Comparison of ENCODE assay signal across 1 cellular context in the genomic region with DNA sequence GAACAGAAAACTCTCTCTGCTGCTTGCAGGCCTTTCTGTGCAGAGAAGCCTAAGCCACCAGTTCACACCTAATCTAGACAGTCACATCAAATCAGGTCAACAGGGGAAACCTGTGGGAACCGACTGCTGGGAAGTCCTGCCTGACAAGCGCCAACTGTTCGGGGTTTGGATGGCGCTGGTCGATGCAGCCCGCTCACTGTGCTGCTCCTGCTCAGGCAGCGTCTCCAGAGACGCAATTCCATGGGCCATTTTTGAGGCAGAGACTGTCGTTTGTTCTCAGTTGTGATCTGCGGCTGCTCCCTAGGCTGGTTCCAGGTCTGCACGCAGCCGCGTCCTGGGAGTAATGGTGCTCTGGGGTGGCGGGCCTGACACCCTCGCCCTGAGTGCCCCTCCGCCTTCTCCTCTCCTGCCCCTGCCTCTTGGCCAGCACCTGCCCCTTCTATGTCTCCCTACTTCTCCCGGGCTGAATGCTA.
TF ChIP-seq lines count a peak whose summit lies in the region.

No MANE protein-coding gene starts in this region.

TF ChIP-seq in HepG2, 621 proteins besides CTCF, POLR2A, EP300 and RAD21 (continued from another document and continues in another):
- TF ChIP-seq, protein P1, sequence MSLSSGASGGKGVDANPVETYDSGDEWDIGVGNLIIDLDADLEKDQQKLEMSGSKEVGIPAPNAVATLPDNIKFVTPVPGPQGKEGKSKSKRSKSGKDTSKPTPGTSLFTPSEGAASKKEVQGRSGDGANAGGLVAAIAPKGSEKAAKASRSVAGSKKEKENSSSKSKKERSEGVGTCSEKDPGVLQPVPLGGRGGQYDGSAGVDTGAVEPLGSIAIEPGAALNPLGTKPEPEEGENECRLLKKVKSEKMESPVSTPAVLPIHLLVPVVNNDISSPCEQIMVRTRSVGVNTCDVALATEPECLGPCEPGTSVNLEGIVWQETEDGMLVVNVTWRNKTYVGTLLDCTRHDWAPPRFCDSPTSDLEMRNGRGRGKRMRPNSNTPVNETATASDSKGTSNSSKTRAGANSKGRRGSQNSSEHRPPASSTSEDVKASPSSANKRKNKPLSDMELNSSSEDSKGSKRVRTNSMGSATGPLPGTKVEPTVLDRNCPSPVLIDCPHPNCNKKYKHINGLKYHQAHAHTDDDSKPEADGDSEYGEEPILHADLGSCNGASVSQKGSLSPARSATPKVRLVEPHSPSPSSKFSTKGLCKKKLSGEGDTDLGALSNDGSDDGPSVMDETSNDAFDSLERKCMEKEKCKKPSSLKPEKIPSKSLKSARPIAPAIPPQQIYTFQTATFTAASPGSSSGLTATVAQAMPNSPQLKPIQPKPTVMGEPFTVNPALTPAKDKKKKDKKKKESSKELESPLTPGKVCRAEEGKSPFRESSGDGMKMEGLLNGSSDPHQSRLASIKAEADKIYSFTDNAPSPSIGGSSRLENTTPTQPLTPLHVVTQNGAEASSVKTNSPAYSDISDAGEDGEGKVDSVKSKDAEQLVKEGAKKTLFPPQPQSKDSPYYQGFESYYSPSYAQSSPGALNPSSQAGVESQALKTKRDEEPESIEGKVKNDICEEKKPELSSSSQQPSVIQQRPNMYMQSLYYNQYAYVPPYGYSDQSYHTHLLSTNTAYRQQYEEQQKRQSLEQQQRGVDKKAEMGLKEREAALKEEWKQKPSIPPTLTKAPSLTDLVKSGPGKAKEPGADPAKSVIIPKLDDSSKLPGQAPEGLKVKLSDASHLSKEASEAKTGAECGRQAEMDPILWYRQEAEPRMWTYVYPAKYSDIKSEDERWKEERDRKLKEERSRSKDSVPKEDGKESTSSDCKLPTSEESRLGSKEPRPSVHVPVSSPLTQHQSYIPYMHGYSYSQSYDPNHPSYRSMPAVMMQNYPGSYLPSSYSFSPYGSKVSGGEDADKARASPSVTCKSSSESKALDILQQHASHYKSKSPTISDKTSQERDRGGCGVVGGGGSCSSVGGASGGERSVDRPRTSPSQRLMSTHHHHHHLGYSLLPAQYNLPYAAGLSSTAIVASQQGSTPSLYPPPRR (CRISPR knock-in tag; IDR thresholded peaks at IDR 0.05; ENCODE audit: borderline replicate concordance) = no peak; the same call in 1 of the 2 replicates
- TF ChIP-seq, protein P2, sequence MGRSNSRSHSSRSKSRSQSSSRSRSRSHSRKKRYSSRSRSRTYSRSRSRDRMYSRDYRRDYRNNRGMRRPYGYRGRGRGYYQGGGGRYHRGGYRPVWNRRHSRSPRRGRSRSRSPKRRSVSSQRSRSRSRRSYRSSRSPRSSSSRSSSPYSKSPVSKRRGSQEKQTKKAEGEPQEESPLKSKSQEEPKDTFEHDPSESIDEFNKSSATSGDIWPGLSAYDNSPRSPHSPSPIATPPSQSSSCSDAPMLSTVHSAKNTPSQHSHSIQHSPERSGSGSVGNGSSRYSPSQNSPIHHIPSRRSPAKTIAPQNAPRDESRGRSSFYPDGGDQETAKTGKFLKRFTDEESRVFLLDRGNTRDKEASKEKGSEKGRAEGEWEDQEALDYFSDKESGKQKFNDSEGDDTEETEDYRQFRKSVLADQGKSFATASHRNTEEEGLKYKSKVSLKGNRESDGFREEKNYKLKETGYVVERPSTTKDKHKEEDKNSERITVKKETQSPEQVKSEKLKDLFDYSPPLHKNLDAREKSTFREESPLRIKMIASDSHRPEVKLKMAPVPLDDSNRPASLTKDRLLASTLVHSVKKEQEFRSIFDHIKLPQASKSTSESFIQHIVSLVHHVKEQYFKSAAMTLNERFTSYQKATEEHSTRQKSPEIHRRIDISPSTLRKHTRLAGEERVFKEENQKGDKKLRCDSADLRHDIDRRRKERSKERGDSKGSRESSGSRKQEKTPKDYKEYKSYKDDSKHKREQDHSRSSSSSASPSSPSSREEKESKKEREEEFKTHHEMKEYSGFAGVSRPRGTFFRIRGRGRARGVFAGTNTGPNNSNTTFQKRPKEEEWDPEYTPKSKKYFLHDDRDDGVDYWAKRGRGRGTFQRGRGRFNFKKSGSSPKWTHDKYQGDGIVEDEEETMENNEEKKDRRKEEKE (IDR thresholded peaks at IDR 0.05) = no peak
- TF ChIP-seq SCMH1 (CRISPR knock-in tag; IDR thresholded peaks at IDR 0.05; ENCODE audit: borderline replicate concordance) (no peak), FOXC1 (CRISPR knock-in tag; IDR thresholded peaks at IDR 0.05; ENCODE audit: borderline replicate concordance) (no peak; the same call in 1 of the 2 replicates), KLF13 (CRISPR knock-in tag; IDR thresholded peaks at IDR 0.05) (no peak), PITX1 (CRISPR knock-in tag; IDR thresholded peaks at IDR 0.05) (no peak), ZNF383 (CRISPR knock-in tag; IDR thresholded peaks at IDR 0.05; ENCODE audit: borderline replicate concordance) (no peak), IRF2 (CRISPR knock-in tag; IDR thresholded peaks at IDR 0.05) (no peak), KDM4B (CRISPR knock-in tag; IDR thresholded peaks at IDR 0.05) (0 out of 2 replicates have a peak, but pooled peaks have one; percentile 38), JUND (CRISPR knock-in tag; IDR thresholded peaks at IDR 0.05) (no peak), HOXD1 (CRISPR knock-in tag; IDR thresholded peaks at IDR 0.05) (no peak), RELA (CRISPR knock-in tag; IDR thresholded peaks at IDR 0.05) (no peak), MIXL1 (CRISPR knock-in tag; IDR thresholded peaks at IDR 0.05) (no peak), RFX3 (CRISPR knock-in tag; IDR thresholded peaks at IDR 0.05) (no peak), ZNF614 (CRISPR knock-in tag; IDR thresholded peaks at IDR 0.05; ENCODE audit: borderline replicate concordance) (no peak), KAT2B (IDR thresholded peaks at IDR 0.05; ENCODE audit: borderline replicate concordance, low read depth, low read length) (no peak), ISX (CRISPR knock-in tag; conservative IDR thresholded peaks at IDR 0.05) (no peak), MIER3 (CRISPR knock-in tag; IDR thresholded peaks at IDR 0.05; ENCODE audit: borderline replicate concordance) (no peak), ZNF703 (CRISPR knock-in tag; IDR thresholded peaks at IDR 0.05; ENCODE audit: borderline replicate concordance) (no peak; the same call in 1 of the 2 replicates), POLR2AphosphoS5 (IDR thresholded peaks at IDR 0.05; ENCODE audit: low read depth, low read length) (peak; percentile 56; the same call in 1 of the 2 replicates), NR2F6 (IDR thresholded peaks at IDR 0.05) (no peak), NR2F6 (CRISPR knock-in tag; IDR thresholded peaks at IDR 0.05) (no peak), ZNF570 (CRISPR knock-in tag; IDR thresholded peaks at IDR 0.05; ENCODE audit: borderline replicate concordance) (no peak), ZNF333 (CRISPR knock-in tag; IDR thresholded peaks at IDR 0.05; ENCODE audit: borderline replicate concordance) (no peak), ZNF788 (CRISPR knock-in tag; IDR thresholded peaks at IDR 0.05; ENCODE audit: borderline replicate concordance) (0 out of 2 replicates have a peak, but pooled peaks have one; percentile 39), RBFOX2 (IDR thresholded peaks at IDR 0.05; ENCODE audit: low read depth, low read length) (peak; percentile 77), TARDBP (CRISPR knock-in tag; IDR thresholded peaks at IDR 0.05) (no peak), DNMT3B (CRISPR knock-in tag; conservative IDR thresholded peaks at IDR 0.05) (no peak), POLR2G (IDR thresholded peaks at IDR 0.05; ENCODE audit: low read depth, low read length) (no peak), CEBPB (IDR thresholded peaks at IDR 0.05; ENCODE audit: borderline replicate concordance, low read depth, low read length) (no peak), GPN1 (CRISPR knock-in tag; IDR thresholded peaks at IDR 0.05; ENCODE audit: borderline replicate concordance) (no peak), TAF1 (CRISPR knock-in tag; IDR thresholded peaks at IDR 0.05) (peak; percentile 31)
- TF ChIP-seq, protein P3, sequence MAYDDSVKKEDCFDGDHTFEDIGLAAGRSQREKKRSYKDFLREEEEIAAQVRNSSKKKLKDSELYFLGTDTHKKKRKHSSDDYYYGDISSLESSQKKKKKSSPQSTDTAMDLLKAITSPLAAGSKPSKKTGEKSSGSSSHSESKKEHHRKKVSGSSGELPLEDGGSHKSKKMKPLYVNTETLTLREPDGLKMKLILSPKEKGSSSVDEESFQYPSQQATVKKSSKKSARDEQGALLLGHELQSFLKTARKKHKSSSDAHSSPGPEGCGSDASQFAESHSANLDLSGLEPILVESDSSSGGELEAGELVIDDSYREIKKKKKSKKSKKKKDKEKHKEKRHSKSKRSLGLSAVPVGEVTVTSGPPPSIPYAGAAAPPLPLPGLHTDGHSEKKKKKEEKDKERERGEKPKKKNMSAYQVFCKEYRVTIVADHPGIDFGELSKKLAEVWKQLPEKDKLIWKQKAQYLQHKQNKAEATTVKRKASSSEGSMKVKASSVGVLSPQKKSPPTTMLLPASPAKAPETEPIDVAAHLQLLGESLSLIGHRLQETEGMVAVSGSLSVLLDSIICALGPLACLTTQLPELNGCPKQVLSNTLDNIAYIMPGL (CRISPR knock-in tag; IDR thresholded peaks at IDR 0.05; ENCODE audit: borderline replicate concordance in 1 of 2, low read depth in 1 of 2) = peak in 1 of 2 experiments; percentile 31; a peak in 1 of 4 replicates
- TF ChIP-seq, protein P4, sequence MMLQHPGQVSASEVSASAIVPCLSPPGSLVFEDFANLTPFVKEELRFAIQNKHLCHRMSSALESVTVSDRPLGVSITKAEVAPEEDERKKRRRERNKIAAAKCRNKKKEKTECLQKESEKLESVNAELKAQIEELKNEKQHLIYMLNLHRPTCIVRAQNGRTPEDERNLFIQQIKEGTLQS (CRISPR knock-in tag; IDR thresholded peaks at IDR 0.05) = no peak
- TF ChIP-seq, protein P5, sequence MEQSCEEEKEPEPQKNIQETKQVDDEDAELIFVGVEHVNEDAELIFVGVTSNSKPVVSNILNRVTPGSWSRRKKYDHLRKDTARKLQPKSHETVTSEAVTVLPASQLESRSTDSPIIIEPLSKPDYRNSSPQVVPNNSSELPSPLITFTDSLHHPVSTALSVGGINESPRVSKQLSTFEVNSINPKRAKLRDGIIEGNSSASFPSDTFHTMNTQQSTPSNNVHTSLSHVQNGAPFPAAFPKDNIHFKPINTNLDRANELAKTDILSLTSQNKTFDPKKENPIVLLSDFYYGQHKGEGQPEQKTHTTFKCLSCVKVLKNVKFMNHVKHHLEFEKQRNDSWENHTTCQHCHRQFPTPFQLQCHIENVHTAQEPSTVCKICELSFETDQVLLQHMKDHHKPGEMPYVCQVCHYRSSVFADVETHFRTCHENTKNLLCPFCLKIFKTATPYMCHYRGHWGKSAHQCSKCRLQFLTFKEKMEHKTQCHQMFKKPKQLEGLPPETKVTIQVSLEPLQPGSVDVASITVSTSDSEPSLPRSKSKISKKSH (CRISPR knock-in tag; IDR thresholded peaks at IDR 0.05; ENCODE audit: borderline replicate concordance) = no peak
- TF ChIP-seq, protein P6, sequence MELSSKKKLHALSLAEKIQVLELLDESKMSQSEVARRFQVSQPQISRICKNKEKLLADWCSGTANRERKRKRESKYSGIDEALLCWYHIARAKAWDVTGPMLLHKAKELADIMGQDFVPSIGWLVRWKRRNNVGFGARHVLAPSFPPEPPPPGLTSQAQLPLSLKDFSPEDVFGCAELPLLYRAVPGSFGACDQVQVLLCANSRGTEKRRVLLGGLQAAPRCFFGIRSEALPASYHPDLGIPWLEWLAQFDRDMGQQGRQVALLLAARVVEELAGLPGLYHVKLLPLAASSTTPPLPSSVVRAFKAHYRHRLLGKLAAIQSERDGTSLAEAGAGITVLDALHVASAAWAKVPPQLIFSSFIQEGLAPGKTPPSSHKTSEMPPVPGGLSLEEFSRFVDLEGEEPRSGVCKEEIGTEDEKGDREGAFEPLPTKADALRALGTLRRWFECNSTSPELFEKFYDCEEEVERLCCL (CRISPR knock-in tag; IDR thresholded peaks at IDR 0.05; ENCODE audit: borderline replicate concordance) = no peak
- TF ChIP-seq, protein P7, sequence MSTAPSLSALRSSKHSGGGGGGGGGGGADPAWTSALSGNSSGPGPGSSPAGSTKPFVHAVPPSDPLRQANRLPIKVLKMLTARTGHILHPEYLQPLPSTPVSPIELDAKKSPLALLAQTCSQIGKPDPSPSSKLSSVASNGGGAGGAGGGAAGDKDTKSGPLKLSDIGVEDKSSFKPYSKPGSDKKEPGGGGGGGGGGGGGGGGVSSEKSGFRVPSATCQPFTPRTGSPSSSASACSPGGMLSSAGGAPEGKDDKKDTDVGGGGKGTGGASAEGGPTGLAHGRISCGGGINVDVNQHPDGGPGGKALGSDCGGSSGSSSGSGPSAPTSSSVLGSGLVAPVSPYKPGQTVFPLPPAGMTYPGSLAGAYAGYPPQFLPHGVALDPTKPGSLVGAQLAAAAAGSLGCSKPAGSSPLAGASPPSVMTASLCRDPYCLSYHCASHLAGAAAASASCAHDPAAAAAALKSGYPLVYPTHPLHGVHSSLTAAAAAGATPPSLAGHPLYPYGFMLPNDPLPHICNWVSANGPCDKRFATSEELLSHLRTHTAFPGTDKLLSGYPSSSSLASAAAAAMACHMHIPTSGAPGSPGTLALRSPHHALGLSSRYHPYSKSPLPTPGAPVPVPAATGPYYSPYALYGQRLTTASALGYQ (CRISPR knock-in tag; IDR thresholded peaks at IDR 0.05) = no peak
- TF ChIP-seq, protein P8, sequence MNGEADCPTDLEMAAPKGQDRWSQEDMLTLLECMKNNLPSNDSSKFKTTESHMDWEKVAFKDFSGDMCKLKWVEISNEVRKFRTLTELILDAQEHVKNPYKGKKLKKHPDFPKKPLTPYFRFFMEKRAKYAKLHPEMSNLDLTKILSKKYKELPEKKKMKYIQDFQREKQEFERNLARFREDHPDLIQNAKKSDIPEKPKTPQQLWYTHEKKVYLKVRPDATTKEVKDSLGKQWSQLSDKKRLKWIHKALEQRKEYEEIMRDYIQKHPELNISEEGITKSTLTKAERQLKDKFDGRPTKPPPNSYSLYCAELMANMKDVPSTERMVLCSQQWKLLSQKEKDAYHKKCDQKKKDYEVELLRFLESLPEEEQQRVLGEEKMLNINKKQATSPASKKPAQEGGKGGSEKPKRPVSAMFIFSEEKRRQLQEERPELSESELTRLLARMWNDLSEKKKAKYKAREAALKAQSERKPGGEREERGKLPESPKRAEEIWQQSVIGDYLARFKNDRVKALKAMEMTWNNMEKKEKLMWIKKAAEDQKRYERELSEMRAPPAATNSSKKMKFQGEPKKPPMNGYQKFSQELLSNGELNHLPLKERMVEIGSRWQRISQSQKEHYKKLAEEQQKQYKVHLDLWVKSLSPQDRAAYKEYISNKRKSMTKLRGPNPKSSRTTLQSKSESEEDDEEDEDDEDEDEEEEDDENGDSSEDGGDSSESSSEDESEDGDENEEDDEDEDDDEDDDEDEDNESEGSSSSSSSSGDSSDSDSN (CRISPR knock-in tag; IDR thresholded peaks at IDR 0.05) = peak; percentile 46
